ENCODE assay signal across 11 cellular contexts in genomic region chr15:39453500-39454073, GRCh38.
DNase-seq lines count a peak whose midpoint lies in the region; ATAC-seq and TF ChIP-seq lines count a peak whose summit lies in the region.
"Had no signal": no experiment of that assay in that cellular context is flagged by ENCODE, and none has a peak within 500 bp of the region (broad histone marks: within the 10 kb centered on the region; RNA-seq: fewer than 3 reads in every experiment).

No MANE protein-coding gene starts in this region.

- no peak for TF ChIP-seq CTCF in right atrium auricular region (IDR thresholded peaks at IDR 0.05)
- no peak for TF ChIP-seq CTCF in upper lobe of right lung (IDR thresholded peaks at IDR 0.05)

- intact Hi-C loops in left ventricle myocardium superior (cut with micrococcal nuclease), result no loop called here
- intact Hi-C loops in upper lobe of right lung (cut with DNase I), result no loop called here

- H3K27ac ChIP-seq in right atrium auricular region, result peak overlapping the region in 1 of 2 donors; percentile 27
- no peak overlapping the region for H3K27ac ChIP-seq in upper lobe of right lung

- H3K27me3 ChIP-seq in right atrium auricular region, result no peaks in the 10 kb centered on the region
- no peaks in the 10 kb centered on the region for H3K27me3 ChIP-seq in upper lobe of right lung
- H3K27me3 ChIP-seq: BLaER1 treated with 17β-estradiol and CSF1 and Interleukin-3, amounts not matched to agents 10 nM and 100 nM had no signal

- H3K36me3 ChIP-seq in right atrium auricular region (no peaks in the 10 kb centered on the region), upper lobe of right lung (no peaks in the 10 kb centered on the region)
- H3K36me3 ChIP-seq: BLaER1 treated with 17β-estradiol and CSF1 and Interleukin-3, amounts not matched to agents 10 nM and 100 nM had no signal

- ATAC-seq in left ventricle myocardium superior, result peak; percentile 53
- ATAC-seq in HG02885 (IDR thresholded peaks at IDR 0.05; ENCODE audit: poor library complexity, unreplicated experiment), result peak; percentile 87
- ATAC-seq in upper lobe of right lung, result peak; percentile 72

- H3K4me3 ChIP-seq in right atrium auricular region (no peak overlapping the region), upper lobe of right lung (no peak overlapping the region)
- H3K4me3 ChIP-seq: BLaER1 treated with 17β-estradiol and CSF1 and Interleukin-3, amounts not matched to agents 10 nM and 100 nM had no signal

- H3K4me1 ChIP-seq in right atrium auricular region (peaks cover 0 to 23% of the 10 kb centered on the region in 2 donors), upper lobe of right lung (no peaks in the 10 kb centered on the region)

- DNase-seq in left ventricle myocardium superior (no peak), right atrium auricular region (ENCODE audit: low spot score) (no peak), SHP77 treated with DMSO at 0.1 percent for 48 hours (lab: John Stamatoyannopoulos, UW) (peak; percentile 66), upper lobe of right lung (no peak), NCI-H2227 treated with DMSO at 0.1 percent for 48 hours (lab: John Stamatoyannopoulos, UW) (no peak), activated gamma-delta T cell (lab: John Stamatoyannopoulos, UW) (no peak), NCI-H2196 treated with DMSO at 0.1 percent for 48 hours (lab: John Stamatoyannopoulos, UW; ENCODE audit: unreplicated experiment) (no peak)
- DNase-seq: activated CD4-positive, alpha-beta memory T cell treated with anti-CD3 and anti-CD28 coated beads, Interleukin-2, amount 10 ng/mL, durations not matched to agents 7 days and 5 days; NCI-H524 treated with DMSO at 0.1 percent for 48 hours had no signal

- H3K9me3 ChIP-seq in right atrium auricular region (no peaks in the 10 kb centered on the region), upper lobe of right lung (no peaks in the 10 kb centered on the region)
